Comparison of ENCODE assay signal across 7 cellular contexts in genomic region chr16:888456-888855, GRCh38.
A peak's percentile ranks its signal among the peaks of the same experiment; 100 is the strongest.
DNase-seq lines count a peak whose midpoint lies in the region; ATAC-seq, FAIRE-seq and TF ChIP-seq lines count a peak whose summit lies in the region.
"Not testable (repeated sequence)": the region's sequence is repeated elsewhere in the genome, so short reads cannot be mapped to it uniquely, and the experiment has no call there.

No MANE protein-coding gene starts in this region.

- TF ChIP-seq EP300 in sigmoid colon (IDR thresholded peaks at IDR 0.05) = not testable (repeated sequence)

- H3K4me3 ChIP-seq in kidney (ENCODE audit: low read length in 2 of 2); lower lobe of right lung; sigmoid colon: not testable (repeated sequence)

- not testable (repeated sequence) for H3K9me3 Mint-ChIP-seq in chondrocyte (ENCODE audit: low read depth)

- TF ChIP-seq CTCF in chondrocyte (IDR thresholded peaks at IDR 0.05); kidney (IDR thresholded peaks at IDR 0.05; ENCODE audit: borderline replicate concordance, extremely low read depth, insufficient read depth); lower lobe of right lung (IDR thresholded peaks at IDR 0.05); sigmoid colon (IDR thresholded peaks at IDR 0.05): not testable (repeated sequence)

- not testable (repeated sequence) for ATAC-seq in Right ventricle myocardium superior (ENCODE audit: poor library complexity); left ventricle myocardium superior; lower lobe of right lung

- FAIRE-seq in kidney (lab: Jason Lieb, UNC) = not testable (repeated sequence)

- H3K4me1 ChIP-seq in kidney (ENCODE audit: control insufficient read depth in 1 of 2, insufficient read depth in 1 of 2, low read depth in 1 of 2, low read length in 2 of 2); lower lobe of right lung: not testable (repeated sequence)
- H3K4me1 ChIP-seq in sigmoid colon = peaks cover 0 to 14% (median 5%) of the 10 kb centered on the region in 4 donors

- intact Hi-C loops in Right ventricle myocardium superior (cut with DNase I); left ventricle myocardium superior (cut with micrococcal nuclease); kidney (cut with DNase I); lower lobe of right lung (cut with DNase I); posterior vena cava (cut with DNase I); sigmoid colon (cut with DNase I): not testable (repeated sequence)

- WGBS in sigmoid colon, 2 donors = 94 to 97% methylated on average over 15 of the region's 15 CpGs

- H3K4me1 Mint-ChIP-seq in chondrocyte (ENCODE audit: low read depth) = not testable (repeated sequence)

- H3K27ac ChIP-seq in kidney (ENCODE audit: low read depth in 2 of 2, low read length in 2 of 2); lower lobe of right lung; sigmoid colon: not testable (repeated sequence)

- H3K4me3 Mint-ChIP-seq in chondrocyte (ENCODE audit: unreplicated experiment) = not testable (repeated sequence)

- H3K9ac ChIP-seq in kidney (ENCODE audit: low read length in 2 of 2) = not testable (repeated sequence)

- peaks cover 5 to 22% of the 10 kb centered on the region in 2 donors for H3K9me3 ChIP-seq in kidney (ENCODE audit: control insufficient read depth in 1 of 2, low read length in 2 of 2)
- peaks cover 20% of the 10 kb centered on the region for H3K9me3 ChIP-seq in lower lobe of right lung
- peaks cover 0 to 11% (median 4%) of the 10 kb centered on the region in 4 donors for H3K9me3 ChIP-seq in sigmoid colon

- H3K27me3 ChIP-seq in lower lobe of right lung (ENCODE audit: low read depth); sigmoid colon: not testable (repeated sequence)

- H3K36me3 Mint-ChIP-seq in chondrocyte (ENCODE audit: low read depth) = not testable (repeated sequence)

- H3K27me3 Mint-ChIP-seq in chondrocyte (ENCODE audit: low read depth) = not testable (repeated sequence)

- DNase-seq in chondrocyte (ENCODE audit: low spot score) = peak; percentile 79
- DNase-seq in Right ventricle myocardium superior = peak; percentile 12
- DNase-seq in left ventricle myocardium superior = peak; percentile 15
- peak; percentile 54 for DNase-seq in kidney
- peak; percentile 32 for DNase-seq in lower lobe of right lung
- DNase-seq in posterior vena cava (ENCODE audit: low spot score) = peak; percentile 50
- peak; percentile 46 for DNase-seq in sigmoid colon

- not testable (repeated sequence) for TF ChIP-seq POLR2A in sigmoid colon (IDR thresholded peaks at IDR 0.05)

- not testable (repeated sequence) for H3K36me3 ChIP-seq in kidney (ENCODE audit: control insufficient read depth in 1 of 2, insufficient read depth in 2 of 2, low read length in 2 of 2)
- H3K36me3 ChIP-seq in lower lobe of right lung (peaks cover 26% of the 10 kb centered on the region), sigmoid colon (peaks cover 5 to 64% (median 13%) of the 10 kb centered on the region in 4 donors)

- H3K27ac Mint-ChIP-seq in chondrocyte (ENCODE audit: unreplicated experiment) = not testable (repeated sequence)

Comparison
In these comparisons a context has a peak if more than half of its experiments do, and no peak if none do; other contexts are left out.
1. DNase-seq: peak in every context shown above with its lines; median percentile 79 in chondrocyte; 54 in kidney; 50 in posterior vena cava; 46 in sigmoid colon; 32 in lower lobe of right lung; 15 in left ventricle myocardium superior; 12 in Right ventricle myocardium superior.